In genomic region chr14:23483216-23483854, GRCh38 we compare ENCODE assay signal across 7 cellular contexts. TPM values are rescaled to one million over a fixed set of nuclear protein-coding genes. Genes with fewer than 3 reads are reported as not detected.
DNase-seq lines count a peak whose midpoint lies in the region; ATAC-seq and TF ChIP-seq lines count a peak whose summit lies in the region.

No MANE protein-coding gene starts in this region.

- H3K36me3 Mint-ChIP-seq in glutamatergic neuron (ENCODE audit: unreplicated experiment) = no peaks in the 10 kb centered on the region

- H3K9ac ChIP-seq in HUES48 (ENCODE audit: low read depth, low read length) = no peak overlapping the region

- H3K4me3 ChIP-seq in HUES48 (ENCODE audit: low read depth, low read length) = 0 out of 2 replicates have a peak overlapping the region, but pooled peaks have one; percentile 6

- no peaks in the 10 kb centered on the region for H3K27me3 ChIP-seq in HUES48 (ENCODE audit: control insufficient read depth, insufficient read depth, low read length)

- peaks cover 8% of the 10 kb centered on the region for H3K36me3 ChIP-seq in HUES48 (ENCODE audit: control insufficient read depth, insufficient read depth, low read length)

- no peaks in the 10 kb centered on the region for H3K9me3 ChIP-seq in HUES48 (ENCODE audit: control insufficient read depth, insufficient read depth, low read length)

- H3K4me3 Mint-ChIP-seq in glutamatergic neuron (ENCODE audit: unreplicated experiment) = peak overlapping the region; percentile 85

- H3K9me3 Mint-ChIP-seq in glutamatergic neuron (ENCODE audit: unreplicated experiment) = no peaks in the 10 kb centered on the region

- peak; percentile 68 for DNase-seq in DMS79 treated with DMSO at 0.1 percent for 48 hours (lab: John Stamatoyannopoulos, UW)
- DNase-seq in SHP77 treated with DMSO at 0.1 percent for 48 hours (lab: John Stamatoyannopoulos, UW) = peak; percentile 73
- peak; percentile 77 for DNase-seq in glutamatergic neuron

- H3K27ac Mint-ChIP-seq in glutamatergic neuron (ENCODE audit: unreplicated experiment) = peak overlapping the region; percentile 95

- H3K27ac ChIP-seq in HUES48 (ENCODE audit: low read depth, low read length) = peak overlapping the region; percentile 75

- H3K4me1 Mint-ChIP-seq in glutamatergic neuron (ENCODE audit: low read depth, unreplicated experiment) = peaks cover 43% of the 10 kb centered on the region

- TF ChIP-seq CTCF in glutamatergic neuron (IDR thresholded peaks at IDR 0.05; ENCODE audit: partially characterized antibody, unreplicated experiment) = peak; percentile 72

- H3K27me3 Mint-ChIP-seq in glutamatergic neuron (ENCODE audit: unreplicated experiment) = no peaks in the 10 kb centered on the region

- ATAC-seq in HG03442 (IDR thresholded peaks at IDR 0.05; ENCODE audit: unreplicated experiment) (no peak), HG03457 (IDR thresholded peaks at IDR 0.05; ENCODE audit: unreplicated experiment) (no peak), GM21381 (IDR thresholded peaks at IDR 0.05; ENCODE audit: unreplicated experiment) (no peak)

- peaks cover 53% of the 10 kb centered on the region for H3K4me1 ChIP-seq in HUES48 (ENCODE audit: control insufficient read depth, insufficient read depth, low read length)

RNA-seq across cellular contexts. Expression of gene NGDN, which starts 13.8 kb away (rescaled TPM):
- total RNA-seq in glutamatergic neuron (ENCODE audit: unreplicated experiment) = 46.5 TPM

RNA-seq across cellular contexts. Expression of gene MYH7, which starts 47.9 kb away (rescaled TPM):
- not detected for total RNA-seq in glutamatergic neuron (ENCODE audit: unreplicated experiment)
